ENCODE assay signal across 34 cellular contexts in genomic region chr1:233624289-233624688, GRCh38. TPM values are rescaled to one million over a fixed set of nuclear protein-coding genes. Genes with fewer than 3 reads are reported as not detected.
"Had no signal": no experiment of that assay in that cellular context is flagged by ENCODE, and none has a peak within 500 bp of the region (broad histone marks: within the 10 kb centered on the region; RNA-seq: fewer than 3 reads in every experiment).

No MANE protein-coding gene starts in this region.

- H3K27me3 ChIP-seq: ascending aorta, breast epithelium, cardiac muscle cell, dorsolateral prefrontal cortex, foreskin keratinocyte, gastrocnemius medialis, heart left ventricle had no signal

- H3K27ac Mint-ChIP-seq: activated B cell treated with CpG ODN at 0.5 μM for 24 hours; activated CD8-positive, alpha-beta T cell treated with anti-CD3 and anti-CD28 coated beads for 36 hours; activated naive CD4-positive, alpha-beta T cell treated with anti-CD3 and anti-CD28 coated beads for 36 hours; activated naive CD4-positive, alpha-beta T cell treated with anti-CD3 and anti-CD28 coated beads, Interleukin-2, amount 50 U/mL, for 24 hours; activated naive CD8-positive, alpha-beta T cell treated with anti-CD3 and anti-CD28 coated beads, Interleukin-2, amount 10 ng/mL, durations not matched to agents 7 days and 5 days; activated T-helper 17 cell treated with anti-CD3 and anti-CD28 coated beads, Interleukin-2, amount 50 U/mL, for 72 hours; brain; dendritic cell treated with granulocyte-macrophage colony-stimulating factor and Interleukin-4, amounts not matched to agents 40 ng/mL and 50 ng/mL, for 4 days; effector memory CD8-positive, alpha-beta T cell; T-helper 17 cell; T-helper 2 cell treated with Interferon-gamma antibody and Interleukin-4, amounts not matched to agents 5 μg/mL and 100 μg/mL, for 36 hours had no signal

- H3K9me3 Mint-ChIP-seq: activated B cell treated with CpG ODN at 0.5 μM for 24 hours; activated CD8-positive, alpha-beta T cell treated with anti-CD3 and anti-CD28 coated beads for 36 hours; activated naive CD4-positive, alpha-beta T cell treated with anti-CD3 and anti-CD28 coated beads for 36 hours; activated naive CD4-positive, alpha-beta T cell treated with anti-CD3 and anti-CD28 coated beads, Interleukin-2, amount 50 U/mL, for 24 hours; activated naive CD8-positive, alpha-beta T cell treated with anti-CD3 and anti-CD28 coated beads, Interleukin-2, amount 10 ng/mL, durations not matched to agents 7 days and 5 days; activated T-cell treated with anti-CD3 and anti-CD28 coated beads, Interleukin-2, amount 50 U/mL, for 4 hours; activated T-helper 17 cell treated with anti-CD3 and anti-CD28 coated beads, Interleukin-2, amount 50 U/mL, for 72 hours; brain; dendritic cell treated with granulocyte-macrophage colony-stimulating factor and Interleukin-4, amounts not matched to agents 40 ng/mL and 50 ng/mL, for 4 days; effector memory CD8-positive, alpha-beta T cell; T-helper 2 cell treated with Interferon-gamma antibody and Interleukin-4, amounts not matched to agents 5 μg/mL and 100 μg/mL, for 36 hours had no signal

- H3K9me3 ChIP-seq: ascending aorta, breast epithelium, esophagus muscularis mucosa, gastrocnemius medialis, heart left ventricle had no signal

- H3K36me3 ChIP-seq: ascending aorta, breast epithelium, cardiac muscle cell, gastrocnemius medialis, heart left ventricle, WERI-Rb-1 had no signal

- H3K4me3 ChIP-seq: ascending aorta, breast epithelium, cardiac muscle cell, coronary artery, dorsolateral prefrontal cortex, esophagus muscularis mucosa, gastrocnemius medialis, heart left ventricle had no signal

- H3K36me3 Mint-ChIP-seq: activated naive CD4-positive, alpha-beta T cell treated with anti-CD3 and anti-CD28 coated beads, Interleukin-2, amount 50 U/mL, for 24 hours; activated naive CD8-positive, alpha-beta T cell treated with anti-CD3 and anti-CD28 coated beads, Interleukin-2, amount 10 ng/mL, durations not matched to agents 7 days and 5 days; brain had no signal

- H3K27ac ChIP-seq: ascending aorta, breast epithelium, cardiac muscle cell, coronary artery, esophagus muscularis mucosa, foreskin keratinocyte, gastrocnemius medialis, heart left ventricle, WERI-Rb-1 had no signal

- H3K4me3 Mint-ChIP-seq: activated B cell treated with CpG ODN at 0.5 μM for 24 hours; activated CD8-positive, alpha-beta T cell treated with anti-CD3 and anti-CD28 coated beads for 36 hours; activated naive CD4-positive, alpha-beta T cell treated with anti-CD3 and anti-CD28 coated beads for 36 hours; activated naive CD4-positive, alpha-beta T cell treated with anti-CD3 and anti-CD28 coated beads, Interleukin-2, amount 50 U/mL, for 24 hours; activated naive CD8-positive, alpha-beta T cell treated with anti-CD3 and anti-CD28 coated beads, Interleukin-2, amount 10 ng/mL, durations not matched to agents 7 days and 5 days; activated T-cell treated with anti-CD3 and anti-CD28 coated beads, Interleukin-2, amount 50 U/mL, for 4 hours; activated T-helper 17 cell treated with anti-CD3 and anti-CD28 coated beads, Interleukin-2, amount 50 U/mL, for 72 hours; brain; dendritic cell treated with granulocyte-macrophage colony-stimulating factor and Interleukin-4, amounts not matched to agents 40 ng/mL and 50 ng/mL, for 4 days; effector memory CD8-positive, alpha-beta T cell; T-helper 17 cell; T-helper 2 cell treated with Interferon-gamma antibody and Interleukin-4, amounts not matched to agents 5 μg/mL and 100 μg/mL, for 36 hours had no signal

- H3K4me1 Mint-ChIP-seq: activated B cell treated with CpG ODN at 0.5 μM for 24 hours; activated naive CD4-positive, alpha-beta T cell treated with anti-CD3 and anti-CD28 coated beads, Interleukin-2, amount 50 U/mL, for 24 hours; activated naive CD8-positive, alpha-beta T cell treated with anti-CD3 and anti-CD28 coated beads, Interleukin-2, amount 10 ng/mL, durations not matched to agents 7 days and 5 days; activated T-helper 17 cell treated with anti-CD3 and anti-CD28 coated beads, Interleukin-2, amount 50 U/mL, for 72 hours; brain; T-helper 17 cell had no signal

- ATAC-seq: activated CD4-positive, CD25-positive, alpha-beta regulatory T cell treated with anti-CD3 and anti-CD28 coated beads, Interleukin-2, amount 50 U/mL, for 24 hours; activated CD8-positive, alpha-beta T cell treated with anti-CD3 and anti-CD28 coated beads for 36 hours; activated T-cell treated with anti-CD3 and anti-CD28 coated beads, Interleukin-2, amount 50 U/mL, for 4 hours; activated T-helper 17 cell treated with anti-CD3 and anti-CD28 coated beads, Interleukin-2, amount 50 U/mL, for 72 hours; effector memory CD8-positive, alpha-beta T cell; foreskin keratinocyte; gastrocnemius medialis; heart left ventricle; T-helper 17 cell had no signal

- DNase-seq: activated B cell treated with CpG ODN at 0.5 μM for 24 hours; activated CD4-positive, alpha-beta T cell treated with anti-CD3 and anti-CD28 coated beads for 48 hours; activated CD4-positive, alpha-beta T cell treated with anti-CD3 and anti-CD28 coated beads, Interleukin-2, amount 50 U/mL, for 1 hour; activated CD4-positive, alpha-beta T cell treated with anti-CD3 and anti-CD28 coated beads, Interleukin-2, amount 50 U/mL, for 48 hours; activated CD8-positive, alpha-beta memory T cell treated with anti-CD3 and anti-CD28 coated beads for 24 hours; activated CD8-positive, alpha-beta T cell treated with anti-CD3 and anti-CD28 coated beads for 36 hours; activated effector memory CD4-positive, alpha-beta T cell treated with anti-CD3 and anti-CD28 coated beads, Interleukin-2, amount 50 U/mL, for 16 hours; activated naive CD4-positive, alpha-beta T cell treated with anti-CD3 and anti-CD28 coated beads for 36 hours; activated naive CD8-positive, alpha-beta T cell treated with anti-CD3 and anti-CD28 coated beads, Interleukin-2, amount 10 ng/mL, durations not matched to agents 7 days and 5 days; activated T-cell treated with anti-CD3 and anti-CD28 coated beads, Interleukin-2, amount 50 U/mL, for 4 hours; central memory CD4-positive, alpha-beta T cell; cerebellar nuclear complex; dorsolateral prefrontal cortex; effector memory CD8-positive, alpha-beta T cell; erythroblast; foreskin keratinocyte; gastrocnemius medialis; glutamatergic neuron; heart left ventricle; T-helper 1 cell; T-helper 17 cell; T1000; WERI-Rb-1 had no signal

- H3K4me1 ChIP-seq: ascending aorta, breast epithelium, esophagus muscularis mucosa, gastrocnemius medialis, heart left ventricle had no signal

RNA-seq across cellular contexts. Expression of gene KCNK1, which starts 10.4 kb away (rescaled TPM):
- total RNA-seq: activated B cell treated with CpG ODN at 0.5 μM for 24 hours; activated CD8-positive, alpha-beta T cell treated with anti-CD3 and anti-CD28 coated beads for 36 hours; activated naive CD8-positive, alpha-beta T cell treated with anti-CD3 and anti-CD28 coated beads, Interleukin-2, amount 10 ng/mL, durations not matched to agents 7 days and 5 days had no signal
